ENCODE assay signal across 12 cellular contexts in genomic region chr17:728911-729310, GRCh38.
"Had no signal": no experiment of that assay in that cellular context is flagged by ENCODE, and none has a peak within 500 bp of the region (broad histone marks: within the 10 kb centered on the region; RNA-seq: fewer than 3 reads in every experiment).

No MANE protein-coding gene starts in this region.

- H3K27me3 ChIP-seq: adrenal gland, SJCRH30, tibial artery had no signal

- H3K9me3 ChIP-seq: adrenal gland, SJCRH30, tibial artery had no signal

- ATAC-seq: activated CD4-positive, CD25-positive, alpha-beta regulatory T cell treated with anti-CD3 and anti-CD28 coated beads, Interleukin-2, amount 50 U/mL, for 24 hours; left ventricle myocardium superior had no signal

- H3K9me3 Mint-ChIP-seq: activated naive CD4-positive, alpha-beta T cell treated with anti-CD3 and anti-CD28 coated beads, Interleukin-2, amount 10 ng/mL, durations not matched to agents 7 days and 5 days; endodermal cell had no signal

- H3K27ac ChIP-seq: adrenal gland, SJCRH30, tibial artery had no signal

- H3K4me3 Mint-ChIP-seq: activated naive CD4-positive, alpha-beta T cell treated with anti-CD3 and anti-CD28 coated beads, Interleukin-2, amount 10 ng/mL, durations not matched to agents 7 days and 5 days; endodermal cell had no signal

- H3K27ac Mint-ChIP-seq: activated naive CD4-positive, alpha-beta T cell treated with anti-CD3 and anti-CD28 coated beads, Interleukin-2, amount 10 ng/mL, durations not matched to agents 7 days and 5 days; endodermal cell had no signal

- DNase-seq: activated CD8-positive, alpha-beta memory T cell treated with anti-CD3 and anti-CD28 coated beads for 24 hours; activated naive CD4-positive, alpha-beta T cell treated with anti-CD3 and anti-CD28 coated beads, Interleukin-2, amount 10 ng/mL, durations not matched to agents 7 days and 5 days; adrenal gland; endodermal cell; foreskin melanocyte; head of caudate nucleus; left ventricle myocardium superior; SJCRH30; stimulated activated CD4-positive, alpha-beta T cell treated with anti-CD3 and anti-CD28 coated beads, Interleukin-15, amount 100 ng/mL, for 24 hours; stimulated activated CD4-positive, alpha-beta T cell treated with anti-CD3 and anti-CD28 coated beads, Interleukin-4, amount 100 ng/mL, for 24 hours; tibial artery had no signal

- H3K36me3 ChIP-seq: adrenal gland, SJCRH30, tibial artery had no signal

- H3K4me3 ChIP-seq: adrenal gland, SJCRH30, tibial artery had no signal

- H3K4me1 ChIP-seq: adrenal gland, SJCRH30 had no signal
